Comparison of ENCODE assay signal across 12 cellular contexts in genomic region chr3:53820756-53821580, GRCh38. TPM values are rescaled to one million over a fixed set of nuclear protein-coding genes. Genes with fewer than 3 reads are reported as not detected.
"Had no signal": no experiment of that assay in that cellular context is flagged by ENCODE, and none has a peak within 500 bp of the region (broad histone marks: within the 10 kb centered on the region; RNA-seq: fewer than 3 reads in every experiment).

No MANE protein-coding gene starts in this region.

- ATAC-seq: T-helper 17 cell had no signal

- H3K27ac ChIP-seq: left lung had no signal

- H3K9me3 ChIP-seq: left lung had no signal

- DNase-seq: activated CD4-positive, alpha-beta T cell treated with anti-CD3 and anti-CD28 coated beads, Interleukin-2, amount 50 U/mL, for 1 hour; activated CD4-positive, CD25-positive, alpha-beta regulatory T cell; activated gamma-delta T cell; activated T-cell treated with anti-CD3 and anti-CD28 coated beads, Interleukin-2, amount 50 U/mL, for 1 hour; amygdala; cerebellar nuclear complex; left lung; retina; stimulated activated naive B cell treated with anti-CD40 and anti-IgM and Interleukin-4, amounts not matched to agents 10 μg/mL and 1 μg/mL and 100 μg/mL, for 72 hours; T-helper 17 cell had no signal

- H3K27me3 ChIP-seq: dorsolateral prefrontal cortex, left lung had no signal

- H3K4me1 ChIP-seq: left lung had no signal

- H3K4me3 ChIP-seq: dorsolateral prefrontal cortex, left lung, smooth muscle cell had no signal

RNA-seq across cellular contexts. Expression of gene IL17RB, which starts 25.4 kb away (rescaled TPM):
- total RNA-seq: smooth muscle cell had no signal
